17 cellular contexts compared by ENCODE assay signal in genomic region chr3:172542999-172543398, GRCh38. TPM values are rescaled to one million over a fixed set of nuclear protein-coding genes. Genes with fewer than 3 reads are reported as not detected.
DNase-seq lines count a peak whose midpoint lies in the region; ATAC-seq and TF ChIP-seq lines count a peak whose summit lies in the region.
"Had no signal": no experiment of that assay in that cellular context is flagged by ENCODE, and none has a peak within 500 bp of the region (broad histone marks: within the 10 kb centered on the region; RNA-seq: fewer than 3 reads in every experiment).

No MANE protein-coding gene starts in this region.

- no peaks in the 10 kb centered on the region for H3K9me3 Mint-ChIP-seq in activated T-helper 17 cell treated with anti-CD3 and anti-CD28 coated beads, Interleukin-2, amount 50 U/mL, for 72 hours
- H3K9me3 Mint-ChIP-seq in WTC11 = peaks cover 9% of the 10 kb centered on the region; the same call in 1 of the 2 replicates

- no peak for TF ChIP-seq POLR2A in right lobe of liver (IDR thresholded peaks at IDR 0.05)

- 72% methylated on average over 3 of the region's 3 CpGs for WGBS in liver
- 73% methylated on average over 3 of the region's 3 CpGs for WGBS in right lobe of liver (ENCODE audit: insufficient coverage, low coverage, low lambda C conversion rate, missing lambda C conversion rate)

- no peaks in the 10 kb centered on the region for H3K27me3 ChIP-seq in liver (ENCODE audit: control insufficient read depth in 4 of 4, insufficient read depth in 4 of 4, low read length in 3 of 4)
- no peaks in the 10 kb centered on the region for H3K27me3 ChIP-seq in right lobe of liver
- H3K27me3 ChIP-seq in left lung = no peaks in the 10 kb centered on the region
- H3K27me3 ChIP-seq: BLaER1 treated with 17β-estradiol and CSF1 and Interleukin-3, amounts not matched to agents 10 nM and 100 nM; MG63 had no signal

- H3K4me1 Mint-ChIP-seq in activated T-helper 17 cell treated with anti-CD3 and anti-CD28 coated beads, Interleukin-2, amount 50 U/mL, for 72 hours = peaks cover 15% of the 10 kb centered on the region
- H3K4me1 Mint-ChIP-seq in WTC11 = peaks cover 7% of the 10 kb centered on the region

- H3K4me3 ChIP-seq in liver (ENCODE audit: low read depth in 1 of 3, low read length in 3 of 3) (no peak overlapping the region), right lobe of liver (no peak overlapping the region), left lung (no peak overlapping the region)
- H3K4me3 ChIP-seq: BLaER1 treated with 17β-estradiol and CSF1 and Interleukin-3, amounts not matched to agents 10 nM and 100 nM; MG63 had no signal

- no peaks in the 10 kb centered on the region for H3K27me3 Mint-ChIP-seq in activated T-helper 17 cell treated with anti-CD3 and anti-CD28 coated beads, Interleukin-2, amount 50 U/mL, for 72 hours
- no peaks in the 10 kb centered on the region for H3K27me3 Mint-ChIP-seq in WTC11 (ENCODE audit: low read depth)

- H3K9me3 ChIP-seq in liver (ENCODE audit: control insufficient read depth in 4 of 4, low read length in 3 of 4) = no peaks in the 10 kb centered on the region
- no peaks in the 10 kb centered on the region for H3K9me3 ChIP-seq in right lobe of liver
- H3K9me3 ChIP-seq in left lung = no peaks in the 10 kb centered on the region

- ATAC-seq in right lobe of liver (no peak), left lung (peak; percentile 45), left ventricle myocardium superior (no peak), GM21447 (IDR thresholded peaks at IDR 0.05; ENCODE audit: unreplicated experiment) (no peak), WTC11 (no peak)
- no peak for ATAC-seq in activated T-helper 17 cell treated with anti-CD3 and anti-CD28 coated beads, Interleukin-2, amount 50 U/mL, for 72 hours (replicated peaks)

- H3K36me3 Mint-ChIP-seq in activated T-helper 17 cell treated with anti-CD3 and anti-CD28 coated beads, Interleukin-2, amount 50 U/mL, for 72 hours (ENCODE audit: low read depth) = no peaks in the 10 kb centered on the region
- no peaks in the 10 kb centered on the region for H3K36me3 Mint-ChIP-seq in WTC11

- TF ChIP-seq RAD21 in liver (IDR thresholded peaks at IDR 0.05) = no peak

- POLR2A ChIA-PET in WTC11 (lab: Charles Lee) = no interaction called here

- no peak for DNase-seq in right lobe of liver
- DNase-seq in amniotic epithelial cell (ENCODE audit: low read depth) = peak; percentile 73
- DNase-seq in left lung = no peak
- DNase-seq in left ventricle myocardium superior = no peak
- no peak for DNase-seq in WTC11 (ENCODE audit: low spot score)
- DNase-seq: DMS 273 treated with DMSO at 0.1 percent for 48 hours, MG63, NCI-H1092 treated with DMSO at 0.1 percent for 48 hours, NCI-H2081 treated with DMSO at 0.1 percent for 48 hours, NCI-H510A treated with DMSO at 0.1 percent for 48 hours, NCI-H82, Right ventricle myocardium superior had no signal

- CTCF ChIA-PET in WTC11 (lab: Charles Lee) = no interaction called here

- peaks cover 1 to 27% (median 10%) of the 10 kb centered on the region in 4 donors for H3K4me1 ChIP-seq in liver (ENCODE audit: control insufficient read depth in 4 of 4, insufficient read depth in 4 of 4, low read length in 3 of 4)
- peaks cover 0 to 39% (median 12%) of the 10 kb centered on the region in 4 donors for H3K4me1 ChIP-seq in right lobe of liver
- H3K4me1 ChIP-seq in left lung = peaks cover 0 to 44% of the 10 kb centered on the region in 2 donors

- no peak overlapping the region for H3K4me3 Mint-ChIP-seq in activated T-helper 17 cell treated with anti-CD3 and anti-CD28 coated beads, Interleukin-2, amount 50 U/mL, for 72 hours
- no peak overlapping the region for H3K4me3 Mint-ChIP-seq in WTC11

- H3K9ac ChIP-seq in liver (ENCODE audit: low read depth in 1 of 2, low read length in 2 of 2) = no peak overlapping the region
- H3K9ac ChIP-seq: BLaER1 treated with 17β-estradiol and CSF1 and Interleukin-3, amounts not matched to agents 10 nM and 100 nM; KMS-11 had no signal

- H3K27ac Mint-ChIP-seq in activated T-helper 17 cell treated with anti-CD3 and anti-CD28 coated beads, Interleukin-2, amount 50 U/mL, for 72 hours = no peak overlapping the region
- no peak overlapping the region for H3K27ac Mint-ChIP-seq in WTC11

- H3K36me3 ChIP-seq in liver (ENCODE audit: control insufficient read depth in 4 of 4, insufficient read depth in 3 of 4, low read depth in 1 of 4, low read length in 3 of 4) (no peaks in the 10 kb centered on the region), right lobe of liver (no peaks in the 10 kb centered on the region), left lung (no peaks in the 10 kb centered on the region)
- H3K36me3 ChIP-seq: BLaER1 treated with 17β-estradiol and CSF1 and Interleukin-3, amounts not matched to agents 10 nM and 100 nM; MG63 had no signal

- H3K27ac ChIP-seq in liver (ENCODE audit: low read depth in 1 of 2, low read length in 2 of 2) (peak overlapping the region; percentile 20 to 29), right lobe of liver (no peak overlapping the region), left lung (peak overlapping the region; percentile 3 to 26)
- H3K27ac ChIP-seq: BLaER1 treated with 17β-estradiol and CSF1 and Interleukin-3, amounts not matched to agents 10 nM and 100 nM; KMS-11 had no signal

- TF ChIP-seq CTCF in liver (IDR thresholded peaks at IDR 0.05; ENCODE audit: low read depth, low read length, missing input control) (no peak), right lobe of liver (IDR thresholded peaks at IDR 0.05) (no peak), left lung (IDR thresholded peaks at IDR 0.05) (no peak), WTC11 (IDR thresholded peaks at IDR 0.05) (no peak)

- intact Hi-C loops in right lobe of liver (cut with DNase I) = no loop called here
- intact Hi-C loops in left lung (cut with DNase I) = no loop called here
- intact Hi-C loops in left ventricle myocardium superior (cut with micrococcal nuclease) = no loop called here

TF ChIP-seq in liver, 16 proteins besides CTCF, POLR2A, EP300 and RAD21:
- TF ChIP-seq FOXA2 (IDR thresholded peaks at IDR 0.05) (no peak), NR2F2 (IDR thresholded peaks at IDR 0.05) (no peak), FOXA1 (IDR thresholded peaks at IDR 0.05) (no peak), GABPA (IDR thresholded peaks at IDR 0.05 in 1 of 2, conservative IDR thresholded peaks at IDR 0.05 in 1 of 2) (no peak), EGR1 (IDR thresholded peaks at IDR 0.05; ENCODE audit: low read depth in 2 of 2) (no peak)

TF ChIP-seq in WTC11, 78 proteins besides CTCF, POLR2A, EP300 and RAD21 (continues in another document):
- no peak for TF ChIP-seq NR1H2 (CRISPR knock-in tag; IDR thresholded peaks at IDR 0.05)
- TF ChIP-seq HMGXB4 (CRISPR knock-in tag; IDR thresholded peaks at IDR 0.05) = no peak
- TF ChIP-seq TEAD4 (CRISPR knock-in tag; IDR thresholded peaks at IDR 0.05) = no peak
- TF ChIP-seq FOXP4 (CRISPR knock-in tag; IDR thresholded peaks at IDR 0.05) = no peak
- no peak for TF ChIP-seq E2F4 (CRISPR knock-in tag; IDR thresholded peaks at IDR 0.05; ENCODE audit: borderline replicate concordance, low read depth)
- TF ChIP-seq JAZF1 (CRISPR knock-in tag; IDR thresholded peaks at IDR 0.05) = no peak
- TF ChIP-seq TP53 (CRISPR knock-in tag; IDR thresholded peaks at IDR 0.05) = no peak
- no peak for TF ChIP-seq ETV6 (CRISPR knock-in tag; IDR thresholded peaks at IDR 0.05)
- no peak for TF ChIP-seq RELA (CRISPR knock-in tag; IDR thresholded peaks at IDR 0.05; ENCODE audit: borderline replicate concordance)
- no peak for TF ChIP-seq NFATC4 (CRISPR knock-in tag; IDR thresholded peaks at IDR 0.05)
- TF ChIP-seq ZNF263 (CRISPR knock-in tag; IDR thresholded peaks at IDR 0.05; ENCODE audit: low read depth) = no peak
- TF ChIP-seq MXD4 (CRISPR knock-in tag; IDR thresholded peaks at IDR 0.05; ENCODE audit: borderline replicate concordance) = no peak

RNA-seq across cellular contexts. Expression of gene TNFSF10, which starts 19.8 kb away (rescaled TPM):
- total RNA-seq in liver (10 to 100 TPM; 55.4 to 67.1 TPM), right lobe of liver (10 to 100 TPM; 12.9 to 57.6 (median 40.0) TPM), left lung (10 to 100 TPM; 52.2 to 95.2 TPM), left ventricle myocardium superior (18.8 TPM), WTC11 (2021) (0.22 to 0.39 TPM (median 0.27 TPM) in 3 replicates)
- polyA plus RNA-seq in liver = 10 to 100 TPM; 16.2 to 19.5 TPM
- total RNA-seq in activated T-helper 17 cell treated with anti-CD3 and anti-CD28 coated beads, Interleukin-2, amount 50 U/mL, for 72 hours = 10 to 100 TPM; 33.6 to 36.1 TPM

Comparison
In these comparisons a context has a peak if more than half of its experiments do, and no peak if none do; other contexts are left out.
1. H3K27ac ChIP-seq: peak in liver (2 of 2) and left lung (2 of 2); none in right lobe of liver (0 of 3).
2. RNA of gene TNFSF10, which starts 19.8 kb away (total RNA-seq): 52.2 to 95.2 TPM in left lung, 55.4 to 67.1 TPM in liver, 12.9 to 57.6 TPM in right lobe of liver, 33.6 to 36.1 TPM in activated T-helper 17 cell treated with anti-CD3 and anti-CD28 coated beads, Interleukin-2, amount 50 U/mL, for 72 hours and 18.8 TPM in left ventricle myocardium superior (single experiment); 0.22 to 0.39 TPM in WTC11; every median in the first group is over 10 times any median in the second.